In the genomic region with DNA sequence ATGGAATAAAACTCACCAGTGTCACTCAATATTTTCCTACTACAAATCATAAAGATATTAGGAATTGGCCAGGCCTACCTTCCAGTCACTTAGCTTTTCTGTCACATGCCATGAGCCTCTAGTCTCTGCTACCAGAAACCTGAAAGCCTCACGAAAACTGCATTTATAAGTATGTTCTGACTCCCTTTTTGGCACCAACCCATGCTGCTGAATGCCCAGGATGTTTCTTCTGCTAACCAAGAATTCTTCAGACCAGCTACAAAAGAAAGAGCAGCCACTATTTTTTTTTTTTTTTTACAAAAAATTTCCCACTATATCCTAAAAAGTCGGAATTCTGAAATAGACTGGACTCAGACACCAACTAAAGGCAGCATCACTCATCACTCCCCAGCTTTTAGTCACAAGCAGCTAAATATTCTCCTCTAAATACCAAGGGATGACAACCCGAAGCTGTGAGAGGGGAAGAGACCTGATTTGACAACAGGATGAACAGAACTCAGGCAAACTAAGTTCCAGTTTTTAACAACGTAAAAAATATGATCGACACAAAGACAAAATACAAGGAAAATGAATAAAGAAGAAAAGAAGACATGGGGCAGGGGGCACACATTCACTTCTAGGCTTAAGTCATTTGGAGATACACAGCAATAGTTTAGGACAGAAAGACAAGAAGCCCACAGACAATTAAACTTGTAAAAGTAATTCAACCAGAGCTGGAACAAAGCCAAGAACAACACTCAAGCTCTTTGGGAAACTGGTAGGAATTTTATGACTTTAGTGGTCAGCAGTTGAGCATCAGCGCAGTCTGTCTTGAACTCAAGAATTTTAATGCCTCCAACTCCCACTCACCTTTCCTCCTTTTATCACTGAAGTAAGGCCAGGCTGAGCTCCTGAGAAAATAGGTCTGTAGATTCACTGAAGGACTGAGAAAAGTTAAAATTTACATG, we compare ENCODE assay signal across 8 cellular contexts. TPM values are rescaled to one million over a fixed set of nuclear protein-coding genes. Genes with fewer than 3 reads are reported as not detected.
DNase-seq lines count a peak whose midpoint lies in the region; ATAC-seq and TF ChIP-seq lines count a peak whose summit lies in the region.

No MANE protein-coding gene starts in this region.

- H3K4me3 ChIP-seq in hepatocyte = peak overlapping the region; percentile 14

- H4K20me1 ChIP-seq in hepatocyte (ENCODE audit: insufficient read depth, poor library complexity, severe bottlenecking) = peaks cover 15% of the 10 kb centered on the region

- peak overlapping the region; percentile 67 for H3K4me2 ChIP-seq in hepatocyte

- peaks cover 52% of the 10 kb centered on the region for H3K79me2 ChIP-seq in hepatocyte

- H3K9me3 Mint-ChIP-seq in Calu3 (ENCODE audit: low read depth, unreplicated experiment) = no peaks in the 10 kb centered on the region
- H3K9me3 Mint-ChIP-seq in activated T-helper 1 cell treated with anti-CD3 and anti-CD28 coated beads, Interleukin-12 subunit alpha, Interleukin-12 subunit beta, Interleukin-2, Interleukin-4 antibody, amounts not matched to agents 30 ng/mL and 10 ng/mL and 1 ng/mL, durations not matched to agents 14 hours and 24 hours and 36 hours = no peaks in the 10 kb centered on the region
- H3K9me3 Mint-ChIP-seq in stimulated activated naive B cell treated with anti-CD40 and anti-IgM and Interleukin-4, amounts not matched to agents 10 μg/mL and 1 μg/mL and 100 μg/mL, for 72 hours = no peaks in the 10 kb centered on the region

- TSS peak; percentile 29 for BruUV-seq in Calu3 (replicated peaks; lab: Mats Ljungman, UMichigan)

- H3K9me2 ChIP-seq in hepatocyte (replicated peaks; ENCODE audit: insufficient read depth) = no peaks in the 10 kb centered on the region

- H3K27me3 Mint-ChIP-seq in Calu3 (ENCODE audit: unreplicated experiment) = no peaks in the 10 kb centered on the region
- no peaks in the 10 kb centered on the region for H3K27me3 Mint-ChIP-seq in activated T-helper 1 cell treated with anti-CD3 and anti-CD28 coated beads, Interleukin-12 subunit alpha, Interleukin-12 subunit beta, Interleukin-2, Interleukin-4 antibody, amounts not matched to agents 30 ng/mL and 10 ng/mL and 1 ng/mL, durations not matched to agents 14 hours and 24 hours and 36 hours (ENCODE audit: insufficient read depth)
- H3K27me3 Mint-ChIP-seq in stimulated activated naive B cell treated with anti-CD40 and anti-IgM and Interleukin-4, amounts not matched to agents 10 μg/mL and 1 μg/mL and 100 μg/mL, for 72 hours = no peaks in the 10 kb centered on the region

- H3K36me3 ChIP-seq in hepatocyte (replicated peaks; ENCODE audit: insufficient read depth, low read depth) = no peaks in the 10 kb centered on the region

- peak overlapping the region; percentile 93 for H3K4me3 Mint-ChIP-seq in Calu3 (ENCODE audit: low read depth, unreplicated experiment)
- peak overlapping the region; percentile 95 for H3K4me3 Mint-ChIP-seq in activated T-helper 1 cell treated with anti-CD3 and anti-CD28 coated beads, Interleukin-12 subunit alpha, Interleukin-12 subunit beta, Interleukin-2, Interleukin-4 antibody, amounts not matched to agents 30 ng/mL and 10 ng/mL and 1 ng/mL, durations not matched to agents 14 hours and 24 hours and 36 hours
- peak overlapping the region; percentile 95 to 96 for H3K4me3 Mint-ChIP-seq in stimulated activated naive B cell treated with anti-CD40 and anti-IgM and Interleukin-4, amounts not matched to agents 10 μg/mL and 1 μg/mL and 100 μg/mL, for 72 hours

- H3K4me1 ChIP-seq in hepatocyte (ENCODE audit: insufficient read depth) = peaks cover 28% of the 10 kb centered on the region

- peaks cover 33% of the 10 kb centered on the region for H3K36me3 Mint-ChIP-seq in Calu3 (ENCODE audit: insufficient read depth, unreplicated experiment)
- peaks cover 15% of the 10 kb centered on the region for H3K36me3 Mint-ChIP-seq in activated T-helper 1 cell treated with anti-CD3 and anti-CD28 coated beads, Interleukin-12 subunit alpha, Interleukin-12 subunit beta, Interleukin-2, Interleukin-4 antibody, amounts not matched to agents 30 ng/mL and 10 ng/mL and 1 ng/mL, durations not matched to agents 14 hours and 24 hours and 36 hours (ENCODE audit: low read depth)
- H3K36me3 Mint-ChIP-seq in stimulated activated naive B cell treated with anti-CD40 and anti-IgM and Interleukin-4, amounts not matched to agents 10 μg/mL and 1 μg/mL and 100 μg/mL, for 72 hours = peaks cover 17 to 27% of the 10 kb centered on the region in 2 donors

- no peaks in the 10 kb centered on the region for H3K27me3 ChIP-seq in hepatocyte

- H3K4me1 Mint-ChIP-seq in Calu3 (ENCODE audit: low read depth, unreplicated experiment) = peaks cover 12% of the 10 kb centered on the region
- peaks cover 59% of the 10 kb centered on the region for H3K4me1 Mint-ChIP-seq in activated T-helper 1 cell treated with anti-CD3 and anti-CD28 coated beads, Interleukin-12 subunit alpha, Interleukin-12 subunit beta, Interleukin-2, Interleukin-4 antibody, amounts not matched to agents 30 ng/mL and 10 ng/mL and 1 ng/mL, durations not matched to agents 14 hours and 24 hours and 36 hours (ENCODE audit: low read depth)
- H3K4me1 Mint-ChIP-seq in stimulated activated naive B cell treated with anti-CD40 and anti-IgM and Interleukin-4, amounts not matched to agents 10 μg/mL and 1 μg/mL and 100 μg/mL, for 72 hours = peaks cover 17 to 35% of the 10 kb centered on the region in 2 donors

- CTCF ChIA-PET in Calu3 (lab: Charles Lee) = interaction anchor here (0.8 to 2.7 kb wide), 3 partner anchors 8 to 67 kb away, joined by 3 to 11 read pairs (median 3); no protein-coding TSS in a partner anchor

- intact Hi-C loops in Calu3 (cut with micrococcal nuclease; ENCODE audit: unreplicated experiment) = no loop called here
- intact Hi-C loops in activated T-helper 1 cell treated with anti-CD3 and anti-CD28 coated beads, Interleukin-12 subunit alpha, Interleukin-12 subunit beta, Interleukin-2, Interleukin-4 antibody, amounts not matched to agents 30 ng/mL and 10 ng/mL and 1 ng/mL, durations not matched to agents 14 hours and 24 hours and 36 hours (cut with micrococcal nuclease) = loop anchor here (1.0 to 10.0 kb wide), 8 partner anchors 8 to 874 kb away; a partner anchor contains a TSS

- no peak for DNase-seq in Calu3
- peak; percentile 15 for DNase-seq in HuH-7 (ENCODE audit: low spot score)
- DNase-seq in activated T-helper 1 cell treated with anti-CD3 and anti-CD28 coated beads, Interleukin-12 subunit alpha, Interleukin-12 subunit beta, Interleukin-2, Interleukin-4 antibody, amounts not matched to agents 30 ng/mL and 10 ng/mL and 1 ng/mL, durations not matched to agents 14 hours and 24 hours and 36 hours (ENCODE audit: low spot score) = no peak
- DNase-seq in hepatocyte (ENCODE audit: low spot score) = peak; percentile 73
- DNase-seq in stimulated activated naive B cell treated with anti-CD40 and anti-IgM and Interleukin-4, amounts not matched to agents 10 μg/mL and 1 μg/mL and 100 μg/mL, for 72 hours = no peak
- no peak for DNase-seq in DMS153 (lab: John Stamatoyannopoulos, UW)

- peak overlapping the region; percentile 93 for H3K27ac ChIP-seq in hepatocyte

- 43% methylated on average over 6 of the region's 6 CpGs for WGBS in hepatocyte (ENCODE audit: low lambda C conversion rate, missing lambda C conversion rate)

- TF ChIP-seq CTCF in Calu3 (IDR thresholded peaks at IDR 0.05; ENCODE audit: unreplicated experiment) = no peak
- TF ChIP-seq CTCF in hepatocyte (IDR thresholded peaks at IDR 0.05; ENCODE audit: poor library complexity) = no peak

- H3K27ac Mint-ChIP-seq in Calu3 (ENCODE audit: unreplicated experiment) = peak overlapping the region; percentile 6
- H3K27ac Mint-ChIP-seq in activated T-helper 1 cell treated with anti-CD3 and anti-CD28 coated beads, Interleukin-12 subunit alpha, Interleukin-12 subunit beta, Interleukin-2, Interleukin-4 antibody, amounts not matched to agents 30 ng/mL and 10 ng/mL and 1 ng/mL, durations not matched to agents 14 hours and 24 hours and 36 hours = peak overlapping the region; percentile 99
- peak overlapping the region; percentile 32 for H3K27ac Mint-ChIP-seq in stimulated activated naive B cell treated with anti-CD40 and anti-IgM and Interleukin-4, amounts not matched to agents 10 μg/mL and 1 μg/mL and 100 μg/mL, for 72 hours

- H2AFZ ChIP-seq in hepatocyte = no peak overlapping the region

- ATAC-seq in stimulated activated naive B cell treated with anti-CD40 and anti-IgM and Interleukin-4, amounts not matched to agents 10 μg/mL and 1 μg/mL and 100 μg/mL, for 72 hours (replicated peaks) = no peak
- ATAC-seq in GM18502 (IDR thresholded peaks at IDR 0.05; ENCODE audit: poor library complexity, unreplicated experiment) (no peak), HG02885 (IDR thresholded peaks at IDR 0.05; ENCODE audit: poor library complexity, unreplicated experiment) (no peak)

- H3K9me3 ChIP-seq in hepatocyte (ENCODE audit: low read depth) = no peaks in the 10 kb centered on the region

RNA-seq across cellular contexts. Expression of a gene that starts 1.6 kb away (rescaled TPM):
- total RNA-seq in Calu3 (2022) = 119 and 126 TPM in 2 replicates
- total RNA-seq in activated T-helper 1 cell treated with anti-CD3 and anti-CD28 coated beads, Interleukin-12 subunit alpha, Interleukin-12 subunit beta, Interleukin-2, Interleukin-4 antibody, amounts not matched to agents 30 ng/mL and 10 ng/mL and 1 ng/mL, durations not matched to agents 14 hours and 24 hours and 36 hours = 112 and 117 TPM in 2 replicates
- 85.8 and 110 TPM in 2 replicates for total RNA-seq in hepatocyte
- polyA plus RNA-seq in hepatocyte = 95.1 and 113 TPM in 2 replicates

RNA-seq across cellular contexts. Expression of a gene that starts 24.2 kb away (rescaled TPM):
- total RNA-seq in Calu3 (2022) (64.0 and 70.3 TPM in 2 replicates), hepatocyte (60.3 and 74.4 TPM in 2 replicates)
- 55.9 and 59.0 TPM in 2 replicates for total RNA-seq in activated T-helper 1 cell treated with anti-CD3 and anti-CD28 coated beads, Interleukin-12 subunit alpha, Interleukin-12 subunit beta, Interleukin-2, Interleukin-4 antibody, amounts not matched to agents 30 ng/mL and 10 ng/mL and 1 ng/mL, durations not matched to agents 14 hours and 24 hours and 36 hours
- 37.7 and 39.3 TPM in 2 replicates for polyA plus RNA-seq in hepatocyte

RNA-seq across cellular contexts. Expression of a gene that starts 55.5 kb away (rescaled TPM):
- total RNA-seq in Calu3 (2022) = 128 and 153 TPM in 2 replicates
- 71.2 and 71.3 TPM in 2 replicates for total RNA-seq in activated T-helper 1 cell treated with anti-CD3 and anti-CD28 coated beads, Interleukin-12 subunit alpha, Interleukin-12 subunit beta, Interleukin-2, Interleukin-4 antibody, amounts not matched to agents 30 ng/mL and 10 ng/mL and 1 ng/mL, durations not matched to agents 14 hours and 24 hours and 36 hours
- total RNA-seq in hepatocyte = 61.1 and 82.3 TPM in 2 replicates
- polyA plus RNA-seq in hepatocyte = 59.5 and 62.0 TPM in 2 replicates

Comparison
In these comparisons a context has a peak if more than half of its experiments do, and no peak if none do; other contexts are left out.
1. DNase-seq: peak in HuH-7 (single experiment) and hepatocyte (single experiment); none in Calu3 (single experiment), activated T-helper 1 cell treated with anti-CD3 and anti-CD28 coated beads, Interleukin-12 subunit alpha, Interleukin-12 subunit beta, Interleukin-2, Interleukin-4 antibody, amounts not matched to agents 30 ng/mL and 10 ng/mL and 1 ng/mL, durations not matched to agents 14 hours and 24 hours and 36 hours (single experiment), stimulated activated naive B cell treated with anti-CD40 and anti-IgM and Interleukin-4, amounts not matched to agents 10 μg/mL and 1 μg/mL and 100 μg/mL, for 72 hours (single experiment) and DMS153 (single experiment).
2. H3K27ac Mint-ChIP-seq: peak in every context shown above with its lines; median percentile 99 in activated T-helper 1 cell treated with anti-CD3 and anti-CD28 coated beads, Interleukin-12 subunit alpha, Interleukin-12 subunit beta, Interleukin-2, Interleukin-4 antibody, amounts not matched to agents 30 ng/mL and 10 ng/mL and 1 ng/mL, durations not matched to agents 14 hours and 24 hours and 36 hours; 32 in stimulated activated naive B cell treated with anti-CD40 and anti-IgM and Interleukin-4, amounts not matched to agents 10 μg/mL and 1 μg/mL and 100 μg/mL, for 72 hours; 6 in Calu3.
3. Peak in every context shown above with its lines, with median percentiles within 50 percentile points of each other: H3K4me3 Mint-ChIP-seq.